ENCODE assay signal across 40 cellular contexts in the genomic region with DNA sequence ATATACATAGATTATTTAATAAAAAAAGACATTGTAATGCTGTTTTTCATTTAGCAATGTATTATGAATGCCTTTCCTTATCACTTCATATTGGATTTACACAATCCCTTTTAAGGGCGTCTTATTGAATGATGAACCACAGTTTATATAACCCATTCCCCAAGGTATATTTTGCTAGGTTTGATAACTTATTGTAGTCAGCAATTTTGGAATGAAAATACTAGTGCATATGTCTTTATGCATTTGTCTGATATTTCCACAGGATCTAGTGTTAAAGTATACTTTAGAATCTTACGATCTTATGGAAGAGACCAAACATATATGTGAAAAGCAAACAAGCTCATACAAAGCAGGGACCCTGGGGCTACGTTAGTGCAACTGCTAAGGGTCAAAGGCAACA.
"Had no signal": no experiment of that assay in that cellular context is flagged by ENCODE, and none has a peak within 500 bp of the region (broad histone marks: within the 10 kb centered on the region; RNA-seq: fewer than 3 reads in every experiment).

No MANE protein-coding gene starts in this region.

- H3K27me3 Mint-ChIP-seq: activated naive CD4-positive, alpha-beta T cell treated with anti-CD3 and anti-CD28 coated beads, Interleukin-2, amount 10 ng/mL, durations not matched to agents 7 days and 5 days; activated naive CD8-positive, alpha-beta T cell; activated naive CD8-positive, alpha-beta T cell treated with anti-CD3 and anti-CD28 coated beads for 36 hours; activated naive CD8-positive, alpha-beta T cell treated with anti-CD3 and anti-CD28 coated beads, Interleukin-2, amount 10 ng/mL, durations not matched to agents 7 days and 5 days; activated naive CD8-positive, alpha-beta T cell treated with anti-CD3 and anti-CD28 coated beads, Interleukin-2, amount 50 U/mL, for 24 hours; activated T-cell treated with anti-CD3 and anti-CD28 coated beads, Interleukin-2, amount 50 U/mL, for 24 hours; brain; central memory CD8-positive, alpha-beta T cell had no signal

- H3K4me3 ChIP-seq: adrenal gland, ascending aorta, body of pancreas, breast epithelium, cardiac muscle cell had no signal

- ATAC-seq: activated naive CD4-positive, alpha-beta T cell treated with anti-CD3 and anti-CD28 coated beads, Interleukin-2, amount 50 U/mL, for 72 hours; activated naive CD8-positive, alpha-beta T cell treated with anti-CD3 and anti-CD28 coated beads, Interleukin-2, amount 50 U/mL, for 24 hours; activated T-cell treated with anti-CD3 and anti-CD28 coated beads, Interleukin-2, amount 50 U/mL, for 4 hours; activated T-cell treated with anti-CD3 and anti-CD28 coated beads, Interleukin-2, amount 50 U/mL, for 72 hours; activated T-helper 17 cell treated with anti-CD3 and anti-CD28 coated beads, Interleukin-2, amount 50 U/mL, for 72 hours; body of pancreas had no signal

- H3K4me1 Mint-ChIP-seq: activated naive CD4-positive, alpha-beta T cell treated with anti-CD3 and anti-CD28 coated beads, Interleukin-2, amount 10 ng/mL, durations not matched to agents 7 days and 5 days; activated naive CD4-positive, alpha-beta T cell treated with anti-CD3 and anti-CD28 coated beads, Interleukin-2, amount 50 U/mL, for 24 hours; activated naive CD8-positive, alpha-beta T cell treated with anti-CD3 and anti-CD28 coated beads for 36 hours; activated naive CD8-positive, alpha-beta T cell treated with anti-CD3 and anti-CD28 coated beads, Interleukin-2, amount 10 ng/mL, durations not matched to agents 7 days and 5 days; activated naive CD8-positive, alpha-beta T cell treated with anti-CD3 and anti-CD28 coated beads, Interleukin-2, amount 50 U/mL, for 24 hours; activated T-helper 17 cell treated with anti-CD3 and anti-CD28 coated beads, Interleukin-2, amount 50 U/mL, for 72 hours; central memory CD8-positive, alpha-beta T cell had no signal

- H3K4me1 ChIP-seq: adrenal gland, ascending aorta, body of pancreas, breast epithelium had no signal

- H3K36me3 ChIP-seq: adrenal gland, ascending aorta, brain microvascular endothelial cell, breast epithelium, cardiac muscle cell had no signal

- FAIRE-seq: astrocyte, bronchial epithelial cell had no signal

- H3K27ac ChIP-seq: adrenal gland, ascending aorta, body of pancreas, brain microvascular endothelial cell, breast epithelium, cardiac muscle cell had no signal

- H3K9me3 ChIP-seq: adrenal gland, ascending aorta, body of pancreas, breast epithelium had no signal

- H3K27ac Mint-ChIP-seq: activated naive CD4-positive, alpha-beta T cell treated with anti-CD3 and anti-CD28 coated beads for 36 hours; activated naive CD4-positive, alpha-beta T cell treated with anti-CD3 and anti-CD28 coated beads, Interleukin-2, amount 10 ng/mL, durations not matched to agents 7 days and 5 days; activated naive CD4-positive, alpha-beta T cell treated with anti-CD3 and anti-CD28 coated beads, Interleukin-2, amount 50 U/mL, for 24 hours; activated naive CD4-positive, alpha-beta T cell treated with anti-CD3 and anti-CD28 coated beads, Interleukin-2, amount 50 U/mL, for 72 hours; activated naive CD8-positive, alpha-beta T cell; activated naive CD8-positive, alpha-beta T cell treated with anti-CD3 and anti-CD28 coated beads for 36 hours; activated naive CD8-positive, alpha-beta T cell treated with anti-CD3 and anti-CD28 coated beads, Interleukin-2, amount 10 ng/mL, durations not matched to agents 7 days and 5 days; activated naive CD8-positive, alpha-beta T cell treated with anti-CD3 and anti-CD28 coated beads, Interleukin-2, amount 50 U/mL, for 24 hours; activated T-cell treated with anti-CD3 and anti-CD28 coated beads, Interleukin-2, amount 50 U/mL, for 24 hours; activated T-cell treated with anti-CD3 and anti-CD28 coated beads, Interleukin-2, amount 50 U/mL, for 72 hours; activated T-helper 1 cell treated with anti-CD3 and anti-CD28 coated beads, Interleukin-12 subunit alpha, Interleukin-12 subunit beta, Interleukin-2, Interleukin-4 antibody, amounts not matched to agents 30 ng/mL and 10 ng/mL and 1 ng/mL, durations not matched to agents 14 hours and 24 hours and 36 hours; activated T-helper 17 cell treated with anti-CD3 and anti-CD28 coated beads, Interleukin-2, amount 50 U/mL, for 72 hours; activated T-helper 2 cell treated with anti-CD3 and anti-CD28 coated beads, Interferon-gamma antibody, Interleukin-2, Interleukin-4, amounts not matched to agents 10 μg/mL and 5 μg/mL and 100 μg/mL, durations not matched to agents 14 hours and 24 hours and 36 hours had no signal

- H3K27me3 ChIP-seq: adrenal gland, ascending aorta, body of pancreas, brain microvascular endothelial cell, breast epithelium, cardiac muscle cell had no signal

- DNase-seq: activated effector memory CD4-positive, alpha-beta T cell treated with anti-CD3 and anti-CD28 coated beads, Interleukin-2, amount 50 U/mL, for 16 hours; activated effector memory CD4-positive, alpha-beta T cell treated with Interleukin-2 at 50 U/mL for 16 hours; activated gamma-delta T cell; activated gamma-delta T cell treated with Interleukin-2 at 50 U/mL for 16 hours; activated naive CD4-positive, alpha-beta T cell; activated naive CD4-positive, alpha-beta T cell treated with anti-CD3 and anti-CD28 coated beads for 36 hours; activated naive CD4-positive, alpha-beta T cell treated with anti-CD3 and anti-CD28 coated beads, Interleukin-2, amount 10 ng/mL, durations not matched to agents 7 days and 5 days; activated naive CD4-positive, alpha-beta T cell treated with anti-CD3 and anti-CD28 coated beads, Interleukin-2, amount 50 U/mL, for 16 hours; activated naive CD4-positive, alpha-beta T cell treated with Interleukin-2 at 50 U/mL for 16 hours; activated naive CD8-positive, alpha-beta T cell treated with anti-CD3 and anti-CD28 coated beads for 36 hours; activated naive CD8-positive, alpha-beta T cell treated with anti-CD3 and anti-CD28 coated beads, Interleukin-2, amount 10 ng/mL, durations not matched to agents 7 days and 5 days; activated naive CD8-positive, alpha-beta T cell treated with anti-CD3 and anti-CD28 coated beads, Interleukin-2, amount 50 U/mL, for 24 hours; activated T-cell treated with anti-CD3 and anti-CD28 coated beads, Interleukin-2, amount 50 U/mL, for 1 hour; activated T-cell treated with anti-CD3 and anti-CD28 coated beads, Interleukin-2, amount 50 U/mL, for 24 hours; activated T-cell treated with anti-CD3 and anti-CD28 coated beads, Interleukin-2, amount 50 U/mL, for 4 hours; activated T-cell treated with anti-CD3 and anti-CD28 coated beads, Interleukin-2, amount 50 U/mL, for 48 hours; activated T-cell treated with anti-CD3 and anti-CD28 coated beads, Interleukin-2, amount 50 U/mL, for 72 hours; adrenal gland; amniotic stem cell; amygdala; anterior cingulate cortex; aorta; body of pancreas; brain microvascular endothelial cell; caudate nucleus; central memory CD4-positive, alpha-beta T cell; cerebellar nuclear complex had no signal

- H3K4me3 Mint-ChIP-seq: activated naive CD4-positive, alpha-beta T cell treated with anti-CD3 and anti-CD28 coated beads for 36 hours; activated naive CD4-positive, alpha-beta T cell treated with anti-CD3 and anti-CD28 coated beads, Interleukin-2, amount 10 ng/mL, durations not matched to agents 7 days and 5 days; activated naive CD4-positive, alpha-beta T cell treated with anti-CD3 and anti-CD28 coated beads, Interleukin-2, amount 50 U/mL, for 24 hours; activated naive CD8-positive, alpha-beta T cell; activated naive CD8-positive, alpha-beta T cell treated with anti-CD3 and anti-CD28 coated beads for 36 hours; activated naive CD8-positive, alpha-beta T cell treated with anti-CD3 and anti-CD28 coated beads, Interleukin-2, amount 10 ng/mL, durations not matched to agents 7 days and 5 days; activated naive CD8-positive, alpha-beta T cell treated with anti-CD3 and anti-CD28 coated beads, Interleukin-2, amount 50 U/mL, for 24 hours; activated T-cell treated with anti-CD3 and anti-CD28 coated beads, Interleukin-2, amount 50 U/mL, for 24 hours; activated T-cell treated with anti-CD3 and anti-CD28 coated beads, Interleukin-2, amount 50 U/mL, for 4 hours; activated T-cell treated with anti-CD3 and anti-CD28 coated beads, Interleukin-2, amount 50 U/mL, for 72 hours; activated T-helper 1 cell treated with anti-CD3 and anti-CD28 coated beads, Interleukin-12 subunit alpha, Interleukin-12 subunit beta, Interleukin-2, Interleukin-4 antibody, amounts not matched to agents 30 ng/mL and 10 ng/mL and 1 ng/mL, durations not matched to agents 14 hours and 24 hours and 36 hours; activated T-helper 17 cell treated with anti-CD3 and anti-CD28 coated beads, Interleukin-2, amount 50 U/mL, for 72 hours; brain; central memory CD8-positive, alpha-beta T cell had no signal

- H3K9me3 Mint-ChIP-seq: activated naive CD4-positive, alpha-beta T cell treated with anti-CD3 and anti-CD28 coated beads for 36 hours; activated naive CD4-positive, alpha-beta T cell treated with anti-CD3 and anti-CD28 coated beads, Interleukin-2, amount 10 ng/mL, durations not matched to agents 7 days and 5 days; activated naive CD4-positive, alpha-beta T cell treated with anti-CD3 and anti-CD28 coated beads, Interleukin-2, amount 50 U/mL, for 24 hours; activated naive CD4-positive, alpha-beta T cell treated with anti-CD3 and anti-CD28 coated beads, Interleukin-2, amount 50 U/mL, for 72 hours; activated naive CD8-positive, alpha-beta T cell treated with anti-CD3 and anti-CD28 coated beads for 36 hours; activated naive CD8-positive, alpha-beta T cell treated with anti-CD3 and anti-CD28 coated beads, Interleukin-2, amount 10 ng/mL, durations not matched to agents 7 days and 5 days; activated naive CD8-positive, alpha-beta T cell treated with anti-CD3 and anti-CD28 coated beads, Interleukin-2, amount 50 U/mL, for 24 hours; activated T-cell treated with anti-CD3 and anti-CD28 coated beads, Interleukin-2, amount 50 U/mL, for 24 hours; activated T-cell treated with anti-CD3 and anti-CD28 coated beads, Interleukin-2, amount 50 U/mL, for 4 hours; activated T-cell treated with anti-CD3 and anti-CD28 coated beads, Interleukin-2, amount 50 U/mL, for 72 hours; activated T-helper 1 cell treated with anti-CD3 and anti-CD28 coated beads, Interleukin-12 subunit alpha, Interleukin-12 subunit beta, Interleukin-2, Interleukin-4 antibody, amounts not matched to agents 30 ng/mL and 10 ng/mL and 1 ng/mL, durations not matched to agents 14 hours and 24 hours and 36 hours; activated T-helper 17 cell treated with anti-CD3 and anti-CD28 coated beads, Interleukin-2, amount 50 U/mL, for 72 hours; activated T-helper 2 cell treated with anti-CD3 and anti-CD28 coated beads, Interferon-gamma antibody, Interleukin-2, Interleukin-4, amounts not matched to agents 10 μg/mL and 5 μg/mL and 100 μg/mL, durations not matched to agents 14 hours and 24 hours and 36 hours; central memory CD8-positive, alpha-beta T cell had no signal

- H3K36me3 Mint-ChIP-seq: activated naive CD4-positive, alpha-beta T cell treated with anti-CD3 and anti-CD28 coated beads, Interleukin-2, amount 10 ng/mL, durations not matched to agents 7 days and 5 days; activated naive CD4-positive, alpha-beta T cell treated with anti-CD3 and anti-CD28 coated beads, Interleukin-2, amount 50 U/mL, for 24 hours; activated naive CD4-positive, alpha-beta T cell treated with anti-CD3 and anti-CD28 coated beads, Interleukin-2, amount 50 U/mL, for 72 hours; activated naive CD8-positive, alpha-beta T cell; activated naive CD8-positive, alpha-beta T cell treated with anti-CD3 and anti-CD28 coated beads for 36 hours; activated naive CD8-positive, alpha-beta T cell treated with anti-CD3 and anti-CD28 coated beads, Interleukin-2, amount 10 ng/mL, durations not matched to agents 7 days and 5 days; brain had no signal
